In the genomic region with DNA sequence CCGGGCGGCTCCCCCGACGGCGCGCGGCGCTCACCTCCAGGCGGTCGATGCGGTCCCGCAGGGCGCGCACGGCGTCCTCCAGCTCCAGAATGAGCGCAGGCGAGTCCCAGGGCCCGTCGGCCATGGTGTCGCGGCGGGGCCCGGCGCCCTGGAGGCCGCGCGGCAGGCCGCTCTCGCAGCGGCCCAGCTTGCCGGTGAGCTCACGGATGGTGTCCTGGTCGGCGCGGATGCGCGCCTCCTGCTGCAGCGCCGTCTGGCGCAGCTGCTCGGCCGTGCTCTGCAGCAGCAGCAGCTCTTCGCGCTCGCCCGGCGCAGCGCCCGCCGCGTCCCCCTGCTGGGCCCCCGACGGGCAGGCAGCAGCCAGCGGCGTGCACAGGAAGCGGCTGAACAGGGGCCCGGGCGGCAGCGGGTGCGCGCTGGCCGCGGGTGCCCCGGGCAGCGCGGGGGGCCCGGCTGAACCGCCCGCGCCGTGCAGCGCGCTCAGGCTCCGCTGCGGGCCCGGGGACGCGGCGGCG, we compare ENCODE assay signal across 7 cellular contexts. TPM values are rescaled to one million over a fixed set of nuclear protein-coding genes. Genes with fewer than 3 reads are reported as not detected.
A peak's percentile ranks its signal among the peaks of the same experiment; 100 is the strongest.
DNase-seq lines count a peak whose midpoint lies in the region; ATAC-seq and TF ChIP-seq lines count a peak whose summit lies in the region.

No MANE protein-coding gene starts in this region.

- peaks cover 53% of the 10 kb centered on the region for H3K27me3 Mint-ChIP-seq in activated CD8-positive, alpha-beta T cell treated with anti-CD3 and anti-CD28 coated beads, Interleukin-2, amount 10 ng/mL, durations not matched to agents 7 days and 5 days (ENCODE audit: low read depth)

- peak; percentile 90 for ATAC-seq in activated CD8-positive, alpha-beta T cell treated with anti-CD3 and anti-CD28 coated beads, Interleukin-2, amount 10 ng/mL, durations not matched to agents 7 days and 5 days

- H3K9me3 Mint-ChIP-seq in activated CD8-positive, alpha-beta T cell treated with anti-CD3 and anti-CD28 coated beads, Interleukin-2, amount 10 ng/mL, durations not matched to agents 7 days and 5 days (ENCODE audit: insufficient read depth), result no peaks in the 10 kb centered on the region

- H3K27me3 ChIP-seq in muscle layer of colon (ENCODE audit: control insufficient read depth in 1 of 2, insufficient read depth in 2 of 2, low read length in 2 of 2), result peaks cover 0 to 12% of the 10 kb centered on the region in 2 donors

- POLR2A ChIA-PET in activated CD8-positive, alpha-beta T cell treated with anti-CD3 and anti-CD28 coated beads, Interleukin-2, amount 10 ng/mL, durations not matched to agents 7 days and 5 days (lab: Charles Lee), result interaction anchor here (0.7 to 0.8 kb wide), 2 partner anchors 16 to 33 kb away, joined by 4 read pairs; no protein-coding TSS in a partner anchor
- POLR2A ChIA-PET in OCI-LY7 (lab: Charles Lee), result interaction anchor here (0.5 kb wide), 1 partner anchor 182 kb away, joined by 3 read pairs; no protein-coding TSS in a partner anchor

- no peak overlapping the region for H3K27ac Mint-ChIP-seq in activated CD8-positive, alpha-beta T cell treated with anti-CD3 and anti-CD28 coated beads, Interleukin-2, amount 10 ng/mL, durations not matched to agents 7 days and 5 days

- H3K27ac ChIP-seq in epithelial cell of prostate (no peak overlapping the region), muscle layer of colon (ENCODE audit: low read depth, low read length) (peak overlapping the region; percentile 49), OCI-LY7 (ENCODE audit: low read depth, low read length, poor library complexity, severe bottlenecking) (no peak overlapping the region)

- H3K36me3 Mint-ChIP-seq in activated CD8-positive, alpha-beta T cell treated with anti-CD3 and anti-CD28 coated beads, Interleukin-2, amount 10 ng/mL, durations not matched to agents 7 days and 5 days (ENCODE audit: low read depth), result no peaks in the 10 kb centered on the region

- H3K4me1 ChIP-seq in muscle layer of colon (ENCODE audit: insufficient read depth, low read length) (peaks cover 6% of the 10 kb centered on the region), OCI-LY7 (ENCODE audit: insufficient read depth, low read length, poor library complexity, severe bottlenecking) (no peaks in the 10 kb centered on the region)

- no peak overlapping the region for H3K4me3 Mint-ChIP-seq in activated CD8-positive, alpha-beta T cell treated with anti-CD3 and anti-CD28 coated beads, Interleukin-2, amount 10 ng/mL, durations not matched to agents 7 days and 5 days

- no TSS peak for BruUV-seq in OCI-LY7 (replicated peaks; lab: Mats Ljungman, UMichigan)

- H3K36me3 ChIP-seq in muscle layer of colon (ENCODE audit: insufficient read depth, low read length), result no peaks in the 10 kb centered on the region
- H3K36me3 ChIP-seq in OCI-LY7 (ENCODE audit: insufficient read depth, low read length), result no peaks in the 10 kb centered on the region

- no peaks in the 10 kb centered on the region for H4K20me1 ChIP-seq in OCI-LY7 (ENCODE audit: insufficient read depth, low read length)

- no peak for DNase-seq in GM12864 (ENCODE audit: low read depth)
- DNase-seq in NCI-H1930 (lab: John Stamatoyannopoulos, UW), result peak; percentile 49 to 67
- peak; percentile 56 for DNase-seq in activated CD8-positive, alpha-beta T cell treated with anti-CD3 and anti-CD28 coated beads, Interleukin-2, amount 10 ng/mL, durations not matched to agents 7 days and 5 days
- peak; percentile 16 for DNase-seq in epithelial cell of prostate (ENCODE audit: low read depth, low spot score)
- DNase-seq in stimulated activated naive CD4-positive, alpha-beta T cell (lab: John Stamatoyannopoulos, UW), result peak; percentile 21 to 62 (median 36)
- no peak for DNase-seq in OCI-LY7 (ENCODE audit: low spot score)

- H3K9me3 ChIP-seq in muscle layer of colon (ENCODE audit: low read length), result no peaks in the 10 kb centered on the region
- no peaks in the 10 kb centered on the region for H3K9me3 ChIP-seq in OCI-LY7 (ENCODE audit: low read length)

- peak overlapping the region; percentile 33 for H3K9ac ChIP-seq in muscle layer of colon (ENCODE audit: low read length)

- intact Hi-C loops in OCI-LY7 (cut with micrococcal nuclease; ENCODE audit: unreplicated experiment), result no loop called here

- peaks cover 7% of the 10 kb centered on the region for H3K4me1 Mint-ChIP-seq in activated CD8-positive, alpha-beta T cell treated with anti-CD3 and anti-CD28 coated beads, Interleukin-2, amount 10 ng/mL, durations not matched to agents 7 days and 5 days (ENCODE audit: low read depth)

- CTCF ChIA-PET in activated CD8-positive, alpha-beta T cell treated with anti-CD3 and anti-CD28 coated beads, Interleukin-2, amount 10 ng/mL, durations not matched to agents 7 days and 5 days (lab: Charles Lee), result interaction anchor here (0.6 to 2.5 kb wide), 11 partner anchors 10 to 163 kb away, joined by 3 to 16 read pairs (median 3); no protein-coding TSS in a partner anchor
- CTCF ChIA-PET in OCI-LY7 (lab: Charles Lee; ENCODE audit: unreplicated experiment), result no interaction called here

- H3K4me3 ChIP-seq in GM12864 (ENCODE audit: low read depth, low read length) (no peak overlapping the region), muscle layer of colon (ENCODE audit: low read depth in 1 of 2, low read length in 2 of 2) (peak overlapping the region; percentile 49), OCI-LY7 (ENCODE audit: low read depth, low read length, poor library complexity, severe bottlenecking) (no peak overlapping the region)

- H2AFZ ChIP-seq in OCI-LY7 (ENCODE audit: low read length), result no peak overlapping the region

- H3K9me2 ChIP-seq in OCI-LY7 (ENCODE audit: insufficient read depth, low read length), result no peaks in the 10 kb centered on the region

- no peaks in the 10 kb centered on the region for H3K79me2 ChIP-seq in OCI-LY7 (ENCODE audit: insufficient read depth, low read depth, low read length)

- H3K4me2 ChIP-seq in OCI-LY7 (ENCODE audit: low read length), result no peak overlapping the region

- TF ChIP-seq CTCF in GM12864 (IDR thresholded peaks at IDR 0.05; ENCODE audit: low read depth, low read length, missing control alignments) (peak; percentile 19), OCI-LY7 (conservative IDR thresholded peaks at IDR 0.05; ENCODE audit: low read length) (no peak)

RNA-seq across cellular contexts. Expression of gene NPTXR, which starts 0.6 kb away (rescaled TPM):
- total RNA-seq in activated CD8-positive, alpha-beta T cell treated with anti-CD3 and anti-CD28 coated beads, Interleukin-2, amount 10 ng/mL, durations not matched to agents 7 days and 5 days, result under 1 TPM; 0.68 to 0.76 TPM
- not detected in 2 replicates for total RNA-seq in OCI-LY7 (2014; rRNA removed; shearing (Covaris generic))
- total RNA-seq in OCI-LY7 (2022), result 0.08 and 0.11 TPM in 2 replicates

RNA-seq across cellular contexts. Expression of gene CBX6, which starts 28.8 kb away (rescaled TPM):
- total RNA-seq in activated CD8-positive, alpha-beta T cell treated with anti-CD3 and anti-CD28 coated beads, Interleukin-2, amount 10 ng/mL, durations not matched to agents 7 days and 5 days, result 10 to 100 TPM; 61.4 to 61.8 TPM
- total RNA-seq in OCI-LY7 (2014; rRNA removed; shearing (Covaris generic)), result 41.9 and 45.2 TPM in 2 replicates
- total RNA-seq in OCI-LY7 (2022), result 62.2 and 67.2 TPM in 2 replicates

RNA-seq across cellular contexts. Expression of gene DNAL4, which starts 49.3 kb away (rescaled TPM):
- 1 to 10 TPM; 8.0 to 8.6 TPM for total RNA-seq in activated CD8-positive, alpha-beta T cell treated with anti-CD3 and anti-CD28 coated beads, Interleukin-2, amount 10 ng/mL, durations not matched to agents 7 days and 5 days
- 6.8 and 7.1 TPM in 2 replicates for total RNA-seq in OCI-LY7 (2014; rRNA removed; shearing (Covaris generic))
- total RNA-seq in OCI-LY7 (2022), result 6.4 and 6.6 TPM in 2 replicates

Comparison
In these comparisons a context has a peak if more than half of its experiments do, and no peak if none do; other contexts are left out.
1. DNase-seq: peak in NCI-H1930 (2 of 2), activated CD8-positive, alpha-beta T cell treated with anti-CD3 and anti-CD28 coated beads, Interleukin-2, amount 10 ng/mL, durations not matched to agents 7 days and 5 days (single experiment), epithelial cell of prostate (single experiment) and stimulated activated naive CD4-positive, alpha-beta T cell (6 of 6); none in GM12864 (single experiment) and OCI-LY7 (single experiment).
2. H3K4me3 ChIP-seq: peak in muscle layer of colon (2 of 2); none in GM12864 (single experiment) and OCI-LY7 (single experiment).